11 cellular contexts compared by ENCODE assay signal in genomic region chr21:24375201-24375600, GRCh38.
DNase-seq lines count a peak whose midpoint lies in the region; ATAC-seq and TF ChIP-seq lines count a peak whose summit lies in the region.
"Had no signal": no experiment of that assay in that cellular context is flagged by ENCODE, and none has a peak within 500 bp of the region (broad histone marks: within the 10 kb centered on the region; RNA-seq: fewer than 3 reads in every experiment).

No MANE protein-coding gene starts in this region.

- H3K36me3 Mint-ChIP-seq in activated naive CD8-positive, alpha-beta T cell treated with anti-CD3 and anti-CD28 coated beads, Interleukin-2, amount 50 U/mL, for 24 hours (ENCODE audit: low read depth): no peaks in the 10 kb centered on the region

- peak overlapping the region; percentile 2 for H3K9ac ChIP-seq in HUES6 (ENCODE audit: low read length)

- H3K4me1 Mint-ChIP-seq in activated naive CD8-positive, alpha-beta T cell treated with anti-CD3 and anti-CD28 coated beads, Interleukin-2, amount 50 U/mL, for 24 hours: no peaks in the 10 kb centered on the region

- H3K27me3 Mint-ChIP-seq in activated naive CD8-positive, alpha-beta T cell treated with anti-CD3 and anti-CD28 coated beads, Interleukin-2, amount 50 U/mL, for 24 hours: no peaks in the 10 kb centered on the region
- H3K27me3 Mint-ChIP-seq: effector memory CD8-positive, alpha-beta T cell had no signal

- H3K27ac ChIP-seq in HUES6 (ENCODE audit: low read depth, low read length): no peak overlapping the region; the same call in 1 of the 2 replicates
- H3K27ac ChIP-seq: lower lobe of right lung had no signal

- H3K36me3 ChIP-seq in GM06990 (ENCODE audit: control insufficient read depth, insufficient read depth, low read length) (no peaks in the 10 kb centered on the region), HUES6 (ENCODE audit: control insufficient read depth, insufficient read depth, low read length) (no peaks in the 10 kb centered on the region)
- H3K36me3 ChIP-seq: lower lobe of right lung had no signal

- H3K27ac Mint-ChIP-seq in activated naive CD8-positive, alpha-beta T cell treated with anti-CD3 and anti-CD28 coated beads, Interleukin-2, amount 50 U/mL, for 24 hours: no peak overlapping the region
- H3K27ac Mint-ChIP-seq: effector memory CD8-positive, alpha-beta T cell had no signal

- H3K9me3 ChIP-seq in HUES6 (ENCODE audit: control insufficient read depth, insufficient read depth, low read depth, low read length): no peaks in the 10 kb centered on the region; the same call in 1 of the 2 replicates
- H3K9me3 ChIP-seq: lower lobe of right lung had no signal

- H3K9me3 Mint-ChIP-seq in activated naive CD8-positive, alpha-beta T cell treated with anti-CD3 and anti-CD28 coated beads, Interleukin-2, amount 50 U/mL, for 24 hours: peaks cover 6% of the 10 kb centered on the region

- H3K4me3 Mint-ChIP-seq in activated naive CD8-positive, alpha-beta T cell treated with anti-CD3 and anti-CD28 coated beads, Interleukin-2, amount 50 U/mL, for 24 hours: no peak overlapping the region
- H3K4me3 Mint-ChIP-seq: effector memory CD8-positive, alpha-beta T cell had no signal

- no peaks in the 10 kb centered on the region for H3K27me3 ChIP-seq in GM06990 (replicated peaks; ENCODE audit: control insufficient read depth, insufficient read depth, low read length)
- H3K27me3 ChIP-seq in HUES6 (ENCODE audit: control insufficient read depth, insufficient read depth, low read length): no peaks in the 10 kb centered on the region

- TF ChIP-seq CTCF in GM06990 (IDR thresholded peaks at IDR 0.05; ENCODE audit: insufficient read depth, low read length, poor library complexity, severe bottlenecking): peak; percentile 33

- DNase-seq in GM06990 (ENCODE audit: extremely low read depth, insufficient read length) (no peak), D341Med (ENCODE audit: low spot score) (no peak), foreskin melanocyte (no peak), SW 1271 (lab: John Stamatoyannopoulos, UW) (no peak)
- peak; percentile 18 for DNase-seq in activated naive CD8-positive, alpha-beta T cell treated with anti-CD3 and anti-CD28 coated beads, Interleukin-2, amount 50 U/mL, for 24 hours
- DNase-seq: lower lobe of right lung, NCI-H526 treated with DMSO at 0.1 percent for 48 hours had no signal

- H3K4me1 ChIP-seq in HUES6 (ENCODE audit: control insufficient read depth, insufficient read depth, low read length): no peaks in the 10 kb centered on the region; the same call in 1 of the 2 replicates
- H3K4me1 ChIP-seq: lower lobe of right lung had no signal

- H3K4me3 ChIP-seq in GM06990 (replicated peaks; ENCODE audit: low read depth, low read length): no peak overlapping the region
- peak overlapping the region; percentile 4; the same call in 1 of the 2 replicates for H3K4me3 ChIP-seq in HUES6 (ENCODE audit: low read depth, low read length)
- H3K4me3 ChIP-seq: lower lobe of right lung had no signal

- ATAC-seq in GM19468 (IDR thresholded peaks at IDR 0.05; ENCODE audit: extremely low read depth, unreplicated experiment): peak; percentile 66
- peak; percentile 43 for ATAC-seq in activated naive CD8-positive, alpha-beta T cell treated with anti-CD3 and anti-CD28 coated beads, Interleukin-2, amount 50 U/mL, for 24 hours
- no peak for ATAC-seq in HG03378 (IDR thresholded peaks at IDR 0.05; ENCODE audit: unreplicated experiment)
- ATAC-seq: effector memory CD8-positive, alpha-beta T cell had no signal
